2 cellular contexts compared by ENCODE assay signal in the genomic region with DNA sequence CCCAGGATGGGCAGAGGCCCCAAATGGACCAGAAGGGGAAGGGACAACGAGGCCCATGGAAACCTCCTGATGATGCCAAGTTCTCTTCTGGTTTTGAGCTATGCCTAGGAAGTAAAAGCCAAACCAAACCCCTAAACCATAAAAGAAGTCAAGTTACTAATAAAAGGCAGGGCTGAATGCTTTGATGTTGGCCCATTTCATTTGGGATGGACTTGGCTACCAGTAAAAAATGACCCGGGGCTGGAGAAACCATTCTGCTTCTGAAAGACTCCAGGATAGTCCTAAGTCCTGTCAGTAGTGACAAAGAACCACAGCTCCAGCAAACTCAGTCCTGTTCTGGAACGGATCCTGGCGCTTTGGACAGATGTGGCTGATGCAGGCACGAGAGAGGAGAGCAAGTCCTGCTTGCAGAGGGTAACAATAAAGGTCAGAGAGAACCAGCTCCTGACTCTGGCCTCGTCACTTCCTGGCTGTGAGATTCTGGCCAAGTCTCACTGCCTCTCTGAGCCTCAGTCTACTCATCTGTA.
TF ChIP-seq lines count a peak whose summit lies in the region.

No MANE protein-coding gene starts in this region.

TF ChIP-seq in WTC11, 78 proteins besides CTCF, POLR2A, EP300 and RAD21 (continued from another document):
- TF ChIP-seq, protein P1, sequence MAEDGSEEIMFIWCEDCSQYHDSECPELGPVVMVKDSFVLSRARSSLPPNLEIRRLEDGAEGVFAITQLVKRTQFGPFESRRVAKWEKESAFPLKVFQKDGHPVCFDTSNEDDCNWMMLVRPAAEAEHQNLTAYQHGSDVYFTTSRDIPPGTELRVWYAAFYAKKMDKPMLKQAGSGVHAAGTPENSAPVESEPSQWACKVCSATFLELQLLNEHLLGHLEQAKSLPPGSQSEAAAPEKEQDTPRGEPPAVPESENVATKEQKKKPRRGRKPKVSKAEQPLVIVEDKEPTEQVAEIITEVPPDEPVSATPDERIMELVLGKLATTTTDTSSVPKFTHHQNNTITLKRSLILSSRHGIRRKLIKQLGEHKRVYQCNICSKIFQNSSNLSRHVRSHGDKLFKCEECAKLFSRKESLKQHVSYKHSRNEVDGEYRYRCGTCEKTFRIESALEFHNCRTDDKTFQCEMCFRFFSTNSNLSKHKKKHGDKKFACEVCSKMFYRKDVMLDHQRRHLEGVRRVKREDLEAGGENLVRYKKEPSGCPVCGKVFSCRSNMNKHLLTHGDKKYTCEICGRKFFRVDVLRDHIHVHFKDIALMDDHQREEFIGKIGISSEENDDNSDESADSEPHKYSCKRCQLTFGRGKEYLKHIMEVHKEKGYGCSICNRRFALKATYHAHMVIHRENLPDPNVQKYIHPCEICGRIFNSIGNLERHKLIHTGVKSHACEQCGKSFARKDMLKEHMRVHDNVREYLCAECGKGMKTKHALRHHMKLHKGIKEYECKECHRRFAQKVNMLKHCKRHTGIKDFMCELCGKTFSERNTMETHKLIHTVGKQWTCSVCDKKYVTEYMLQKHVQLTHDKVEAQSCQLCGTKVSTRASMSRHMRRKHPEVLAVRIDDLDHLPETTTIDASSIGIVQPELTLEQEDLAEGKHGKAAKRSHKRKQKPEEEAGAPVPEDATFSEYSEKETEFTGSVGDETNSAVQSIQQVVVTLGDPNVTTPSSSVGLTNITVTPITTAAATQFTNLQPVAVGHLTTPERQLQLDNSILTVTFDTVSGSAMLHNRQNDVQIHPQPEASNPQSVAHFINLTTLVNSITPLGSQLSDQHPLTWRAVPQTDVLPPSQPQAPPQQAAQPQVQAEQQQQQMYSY (CRISPR knock-in tag; IDR thresholded peaks at IDR 0.05) = no peak
- TF ChIP-seq ZNF121 (CRISPR knock-in tag; IDR thresholded peaks at IDR 0.05) (no peak), RELA (CRISPR knock-in tag; IDR thresholded peaks at IDR 0.05; ENCODE audit: borderline replicate concordance) (no peak)
- TF ChIP-seq, protein P2, sequence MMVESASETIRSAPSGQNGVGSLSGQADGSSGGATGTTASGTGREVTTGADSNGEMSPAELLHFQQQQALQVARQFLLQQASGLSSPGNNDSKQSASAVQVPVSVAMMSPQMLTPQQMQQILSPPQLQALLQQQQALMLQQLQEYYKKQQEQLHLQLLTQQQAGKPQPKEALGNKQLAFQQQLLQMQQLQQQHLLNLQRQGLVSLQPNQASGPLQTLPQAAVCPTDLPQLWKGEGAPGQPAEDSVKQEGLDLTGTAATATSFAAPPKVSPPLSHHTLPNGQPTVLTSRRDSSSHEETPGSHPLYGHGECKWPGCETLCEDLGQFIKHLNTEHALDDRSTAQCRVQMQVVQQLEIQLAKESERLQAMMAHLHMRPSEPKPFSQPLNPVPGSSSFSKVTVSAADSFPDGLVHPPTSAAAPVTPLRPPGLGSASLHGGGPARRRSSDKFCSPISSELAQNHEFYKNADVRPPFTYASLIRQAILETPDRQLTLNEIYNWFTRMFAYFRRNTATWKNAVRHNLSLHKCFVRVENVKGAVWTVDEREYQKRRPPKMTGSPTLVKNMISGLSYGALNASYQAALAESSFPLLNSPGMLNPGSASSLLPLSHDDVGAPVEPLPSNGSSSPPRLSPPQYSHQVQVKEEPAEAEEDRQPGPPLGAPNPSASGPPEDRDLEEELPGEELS (CRISPR knock-in tag; IDR thresholded peaks at IDR 0.05) = no peak
- TF ChIP-seq, protein P3, sequence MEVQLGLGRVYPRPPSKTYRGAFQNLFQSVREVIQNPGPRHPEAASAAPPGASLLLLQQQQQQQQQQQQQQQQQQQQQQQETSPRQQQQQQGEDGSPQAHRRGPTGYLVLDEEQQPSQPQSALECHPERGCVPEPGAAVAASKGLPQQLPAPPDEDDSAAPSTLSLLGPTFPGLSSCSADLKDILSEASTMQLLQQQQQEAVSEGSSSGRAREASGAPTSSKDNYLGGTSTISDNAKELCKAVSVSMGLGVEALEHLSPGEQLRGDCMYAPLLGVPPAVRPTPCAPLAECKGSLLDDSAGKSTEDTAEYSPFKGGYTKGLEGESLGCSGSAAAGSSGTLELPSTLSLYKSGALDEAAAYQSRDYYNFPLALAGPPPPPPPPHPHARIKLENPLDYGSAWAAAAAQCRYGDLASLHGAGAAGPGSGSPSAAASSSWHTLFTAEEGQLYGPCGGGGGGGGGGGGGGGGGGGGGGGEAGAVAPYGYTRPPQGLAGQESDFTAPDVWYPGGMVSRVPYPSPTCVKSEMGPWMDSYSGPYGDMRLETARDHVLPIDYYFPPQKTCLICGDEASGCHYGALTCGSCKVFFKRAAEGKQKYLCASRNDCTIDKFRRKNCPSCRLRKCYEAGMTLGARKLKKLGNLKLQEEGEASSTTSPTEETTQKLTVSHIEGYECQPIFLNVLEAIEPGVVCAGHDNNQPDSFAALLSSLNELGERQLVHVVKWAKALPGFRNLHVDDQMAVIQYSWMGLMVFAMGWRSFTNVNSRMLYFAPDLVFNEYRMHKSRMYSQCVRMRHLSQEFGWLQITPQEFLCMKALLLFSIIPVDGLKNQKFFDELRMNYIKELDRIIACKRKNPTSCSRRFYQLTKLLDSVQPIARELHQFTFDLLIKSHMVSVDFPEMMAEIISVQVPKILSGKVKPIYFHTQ (CRISPR knock-in tag; IDR thresholded peaks at IDR 0.05) = no peak
- TF ChIP-seq, protein P4, sequence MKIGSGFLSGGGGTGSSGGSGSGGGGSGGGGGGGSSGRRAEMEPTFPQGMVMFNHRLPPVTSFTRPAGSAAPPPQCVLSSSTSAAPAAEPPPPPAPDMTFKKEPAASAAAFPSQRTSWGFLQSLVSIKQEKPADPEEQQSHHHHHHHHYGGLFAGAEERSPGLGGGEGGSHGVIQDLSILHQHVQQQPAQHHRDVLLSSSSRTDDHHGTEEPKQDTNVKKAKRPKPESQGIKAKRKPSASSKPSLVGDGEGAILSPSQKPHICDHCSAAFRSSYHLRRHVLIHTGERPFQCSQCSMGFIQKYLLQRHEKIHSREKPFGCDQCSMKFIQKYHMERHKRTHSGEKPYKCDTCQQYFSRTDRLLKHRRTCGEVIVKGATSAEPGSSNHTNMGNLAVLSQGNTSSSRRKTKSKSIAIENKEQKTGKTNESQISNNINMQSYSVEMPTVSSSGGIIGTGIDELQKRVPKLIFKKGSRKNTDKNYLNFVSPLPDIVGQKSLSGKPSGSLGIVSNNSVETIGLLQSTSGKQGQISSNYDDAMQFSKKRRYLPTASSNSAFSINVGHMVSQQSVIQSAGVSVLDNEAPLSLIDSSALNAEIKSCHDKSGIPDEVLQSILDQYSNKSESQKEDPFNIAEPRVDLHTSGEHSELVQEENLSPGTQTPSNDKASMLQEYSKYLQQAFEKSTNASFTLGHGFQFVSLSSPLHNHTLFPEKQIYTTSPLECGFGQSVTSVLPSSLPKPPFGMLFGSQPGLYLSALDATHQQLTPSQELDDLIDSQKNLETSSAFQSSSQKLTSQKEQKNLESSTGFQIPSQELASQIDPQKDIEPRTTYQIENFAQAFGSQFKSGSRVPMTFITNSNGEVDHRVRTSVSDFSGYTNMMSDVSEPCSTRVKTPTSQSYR (CRISPR knock-in tag; IDR thresholded peaks at IDR 0.05) = no peak
TF ChIP-seq in WTC11: peak in this region for 0.

TF ChIP-seq in GM23338, 12 proteins besides CTCF, POLR2A, EP300 and RAD21 (continued from another document):
- TF ChIP-seq JUNB (IDR thresholded peaks at IDR 0.05; ENCODE audit: unreplicated experiment) (no peak), ZNF114 (CRISPR knock-in tag; IDR thresholded peaks at IDR 0.05) (no peak), NANOG (IDR thresholded peaks at IDR 0.05; ENCODE audit: borderline replicate concordance) (no peak), CREB1 (CRISPR knock-in tag; IDR thresholded peaks at IDR 0.05; ENCODE audit: low read depth) (no peak), STAT1 (IDR thresholded peaks at IDR 0.05; ENCODE audit: unreplicated experiment) (no peak)
